Comparison of ENCODE assay signal across 9 cellular contexts in genomic region chr10:17229016-17229716, GRCh38. TPM values are rescaled to one million over a fixed set of nuclear protein-coding genes. Genes with fewer than 3 reads are reported as not detected.
A peak's percentile ranks its signal among the peaks of the same experiment; 100 is the strongest.
DNase-seq lines count a peak whose midpoint lies in the region; ATAC-seq and TF ChIP-seq lines count a peak whose summit lies in the region.
"Had no signal": no experiment of that assay in that cellular context is flagged by ENCODE, and none has a peak within 500 bp of the region (broad histone marks: within the 10 kb centered on the region; RNA-seq: fewer than 3 reads in every experiment).

No MANE protein-coding gene starts in this region.

- H3K9me3 Mint-ChIP-seq in endothelial cell (ENCODE audit: unreplicated experiment), result no peaks in the 10 kb centered on the region

- peaks cover 46 to 62% (median 53%) of the 10 kb centered on the region in 10 experiments for H3K4me1 ChIP-seq in BLaER1 treated with 17β-estradiol and CSF1 and Interleukin-3, amounts not matched to agents 10 nM and 100 nM
- peaks cover 30% of the 10 kb centered on the region for H3K4me1 ChIP-seq in muscle layer of colon (ENCODE audit: insufficient read depth, low read length)

- DNase-seq in MV-4-11 (lab: John Stamatoyannopoulos, UW) (peak; percentile 50), endothelial cell (ENCODE audit: low spot score) (peak; percentile 90), NCI-H2107 (lab: John Stamatoyannopoulos, UW) (no peak)
- DNase-seq in activated CD8-positive, alpha-beta memory T cell treated with anti-CD3 and anti-CD28 coated beads for 48 hours (ENCODE audit: low read depth in 2 of 3, low spot score in 2 of 3), result peak; percentile 25 to 62 (median 61)
- DNase-seq in stimulated activated CD8-positive, alpha-beta memory T cell treated with anti-CD3 and anti-CD28 coated beads, Interleukin-7, amount 100 ng/mL, for 24 hours (ENCODE audit: low read depth), result peak; percentile 27

- H3K4me1 Mint-ChIP-seq in endothelial cell (ENCODE audit: unreplicated experiment), result peaks cover 34% of the 10 kb centered on the region

- H4K20me1 ChIP-seq in BLaER1 treated with 17β-estradiol and CSF1 and Interleukin-3, amounts not matched to agents 10 nM and 100 nM, result peaks cover 37 to 51% (median 50%) of the 10 kb centered on the region in 11 experiments

- H3K9ac ChIP-seq in BLaER1 treated with 17β-estradiol and CSF1 and Interleukin-3, amounts not matched to agents 10 nM and 100 nM, result peak overlapping the region; percentile 95 to 100 (median 99)
- peak overlapping the region; percentile 66 for H3K9ac ChIP-seq in muscle layer of colon (ENCODE audit: low read length)

- H3K4me3 ChIP-seq in BLaER1 treated with 17β-estradiol and CSF1 and Interleukin-3, amounts not matched to agents 10 nM and 100 nM, result peak overlapping the region; percentile 68 to 99 (median 96)
- H3K4me3 ChIP-seq in muscle layer of colon (ENCODE audit: low read depth in 1 of 2, low read length in 2 of 2), result peak overlapping the region; percentile 90 to 92

- H3K27ac Mint-ChIP-seq in endothelial cell (ENCODE audit: unreplicated experiment), result peak overlapping the region; percentile 99

- H3K36me3 ChIP-seq in BLaER1 treated with 17β-estradiol and CSF1 and Interleukin-3, amounts not matched to agents 10 nM and 100 nM, result peaks cover 37 to 40% (median 37%) of the 10 kb centered on the region in 11 experiments
- peaks cover 29% of the 10 kb centered on the region for H3K36me3 ChIP-seq in muscle layer of colon (ENCODE audit: insufficient read depth, low read length)

- H3K27me3 ChIP-seq in BLaER1 treated with 17β-estradiol and CSF1 and Interleukin-3, amounts not matched to agents 10 nM and 100 nM, result no peaks in the 10 kb centered on the region
- H3K27me3 ChIP-seq in muscle layer of colon (ENCODE audit: control insufficient read depth in 1 of 2, insufficient read depth in 2 of 2, low read length in 2 of 2), result no peaks in the 10 kb centered on the region

- peaks cover 43% of the 10 kb centered on the region for H3K36me3 Mint-ChIP-seq in endothelial cell (ENCODE audit: low read depth, unreplicated experiment)

- H3K27ac ChIP-seq in BLaER1 treated with 17β-estradiol and CSF1 and Interleukin-3, amounts not matched to agents 10 nM and 100 nM, result peak overlapping the region; percentile 97 to 100 (median 100)
- H3K27ac ChIP-seq in muscle layer of colon (ENCODE audit: low read depth, low read length), result peak overlapping the region; percentile 92
- H3K27ac ChIP-seq: VCaP had no signal

- no peaks in the 10 kb centered on the region for H3K9me3 ChIP-seq in BLaER1 treated with 17β-estradiol and CSF1 and Interleukin-3, amounts not matched to agents 10 nM and 100 nM (replicated peaks in 1 of 11)
- no peaks in the 10 kb centered on the region for H3K9me3 ChIP-seq in muscle layer of colon (ENCODE audit: low read length)

- H3K4me3 Mint-ChIP-seq in endothelial cell (ENCODE audit: unreplicated experiment), result peak overlapping the region; percentile 99

- H3K4me2 ChIP-seq in BLaER1 treated with 17β-estradiol and CSF1 and Interleukin-3, amounts not matched to agents 10 nM and 100 nM, result peak overlapping the region; percentile 84 to 99 (median 97)

- peak; percentile 23 for ATAC-seq in GM21423 (IDR thresholded peaks at IDR 0.05; ENCODE audit: unreplicated experiment)

- TF ChIP-seq CTCF in endothelial cell (IDR thresholded peaks at IDR 0.05; ENCODE audit: unreplicated experiment), result no peak

- peaks cover 32% of the 10 kb centered on the region for H3K27me3 Mint-ChIP-seq in endothelial cell (ENCODE audit: unreplicated experiment)

RNA-seq across cellular contexts. Expression of gene VIM, which starts 1.1 kb away (rescaled TPM):
- 6,235 TPM for total RNA-seq in endothelial cell (ENCODE audit: unreplicated experiment)

RNA-seq across cellular contexts. Expression of gene TRDMT1, which starts 27.7 kb away (rescaled TPM):
- 17.7 TPM for total RNA-seq in endothelial cell (ENCODE audit: unreplicated experiment)
